In genomic region chr17:59361386-59361785, GRCh38 we compare ENCODE assay signal across 9 cellular contexts. TPM values are rescaled to one million over a fixed set of nuclear protein-coding genes. Genes with fewer than 3 reads are reported as not detected.
DNase-seq lines count a peak whose midpoint lies in the region; ATAC-seq and TF ChIP-seq lines count a peak whose summit lies in the region.
"Had no signal": no experiment of that assay in that cellular context is flagged by ENCODE, and none has a peak within 500 bp of the region (broad histone marks: within the 10 kb centered on the region; RNA-seq: fewer than 3 reads in every experiment).

No MANE protein-coding gene starts in this region.

- no peaks in the 10 kb centered on the region for H3K27me3 ChIP-seq in suprapubic skin

- DNase-seq in activated CD4-positive, alpha-beta T cell treated with anti-CD3 and anti-CD28 coated beads for 48 hours = peak; percentile 46
- no peak for DNase-seq in activated CD4-positive, alpha-beta T cell treated with anti-CD3 and anti-CD28 coated beads, Interleukin-2, amount 50 U/mL, for 1 hour
- DNase-seq in activated CD4-positive, alpha-beta memory T cell treated with anti-CD3 and anti-CD28 coated beads for 36 hours = no peak
- DNase-seq in fibroblast of villous mesenchyme (ENCODE audit: low read depth) = peak; percentile 96
- no peak for DNase-seq in suprapubic skin (ENCODE audit: low spot score in 2 of 2)
- no peak for DNase-seq in HEK293T (ENCODE audit: extremely low spot score)
- DNase-seq: NK-92 treated with Interleukin-12 subunit alpha and Interleukin-12 subunit beta, amount 100 ng/mL, for 24 hours had no signal

- no peak overlapping the region for H3K4me3 ChIP-seq in fibroblast of villous mesenchyme (ENCODE audit: low read depth, low read length)
- no peak overlapping the region for H3K4me3 ChIP-seq in suprapubic skin

- peak overlapping the region; percentile 21 for H3K4me3 Mint-ChIP-seq in activated CD4-positive, alpha-beta memory T cell treated with anti-CD3 and anti-CD28 coated beads for 36 hours

- no peak for TF ChIP-seq EP300 in suprapubic skin (IDR thresholded peaks at IDR 0.05)

- CTCF ChIA-PET in activated CD4-positive, alpha-beta memory T cell treated with anti-CD3 and anti-CD28 coated beads for 36 hours (lab: Charles Lee) = interaction anchor here (0.7 to 2.3 kb wide), 8 partner anchors 29 to 80 kb away, joined by 3 to 18 read pairs (median 7); no protein-coding TSS in a partner anchor
- CTCF ChIA-PET in HEK293T (lab: Yijun Ruan, JAX) = interaction anchor here (0.6 kb wide), 1 partner anchor 109 kb away, joined by 4 read pairs; no protein-coding TSS in a partner anchor

- intact Hi-C loops in activated CD4-positive, alpha-beta memory T cell treated with anti-CD3 and anti-CD28 coated beads for 36 hours (cut with micrococcal nuclease) = loop anchor here (5.0 to 10.0 kb wide), 2 partner anchors 256 to 483 kb away; partner anchors contain the start of gene CLTC

- H3K27me3 Mint-ChIP-seq in activated CD4-positive, alpha-beta memory T cell treated with anti-CD3 and anti-CD28 coated beads for 36 hours = no peaks in the 10 kb centered on the region

- H3K27ac ChIP-seq in suprapubic skin = peak overlapping the region; percentile 55

- POLR2A ChIA-PET in activated CD4-positive, alpha-beta memory T cell treated with anti-CD3 and anti-CD28 coated beads for 36 hours (lab: Charles Lee) = interaction anchor here (0.6 to 2.6 kb wide), 7 partner anchors 19 to 204 kb away, joined by 3 to 20 read pairs (median 5); partner anchors contain the start of gene DHX40
- POLR2A ChIA-PET in HEK293T (lab: Yijun Ruan, JAX) = no interaction called here

- H3K4me1 Mint-ChIP-seq in activated CD4-positive, alpha-beta memory T cell treated with anti-CD3 and anti-CD28 coated beads for 36 hours (ENCODE audit: low read depth) = peaks cover 76% of the 10 kb centered on the region

- peaks cover 6% of the 10 kb centered on the region for H3K9me3 Mint-ChIP-seq in activated CD4-positive, alpha-beta memory T cell treated with anti-CD3 and anti-CD28 coated beads for 36 hours

- peaks cover 6% of the 10 kb centered on the region for H3K36me3 ChIP-seq in suprapubic skin

- TF ChIP-seq POLR2A in suprapubic skin (IDR thresholded peaks at IDR 0.05) = no peak
- no peak for TF ChIP-seq POLR2A in GM18505 (IDR thresholded peaks at IDR 0.05; ENCODE audit: borderline replicate concordance, extremely low read depth, insufficient read depth, insufficient read length)

- peaks cover 10% of the 10 kb centered on the region for H3K36me3 Mint-ChIP-seq in activated CD4-positive, alpha-beta memory T cell treated with anti-CD3 and anti-CD28 coated beads for 36 hours

- peak overlapping the region; percentile 83 for H3K27ac Mint-ChIP-seq in activated CD4-positive, alpha-beta memory T cell treated with anti-CD3 and anti-CD28 coated beads for 36 hours

- TF ChIP-seq CTCF in fibroblast of villous mesenchyme (IDR thresholded peaks at IDR 0.05; ENCODE audit: insufficient read depth, low read depth, low read length) (no peak), suprapubic skin (IDR thresholded peaks at IDR 0.05) (no peak)

- ATAC-seq in GM18505 (IDR thresholded peaks at IDR 0.05; ENCODE audit: unreplicated experiment) = no peak
- no peak for ATAC-seq in HG03159 (IDR thresholded peaks at IDR 0.05; ENCODE audit: unreplicated experiment)

- 39% methylated on average over 3 of the region's 3 CpGs for WGBS in suprapubic skin

- no peaks in the 10 kb centered on the region for H3K9me3 ChIP-seq in suprapubic skin

- peaks cover 73% of the 10 kb centered on the region for H3K4me1 ChIP-seq in suprapubic skin

TF ChIP-seq in HEK293T, 16 proteins besides CTCF, POLR2A, EP300 and RAD21:
- no peak for TF ChIP-seq SP1 (IDR thresholded peaks at IDR 0.05)
- TF ChIP-seq FOXA1 (IDR thresholded peaks at IDR 0.05) = no peak

RNA-seq across cellular contexts. Expression of gene YPEL2, which starts 29.9 kb away (rescaled TPM):
- 1 to 10 TPM; 7.6 to 9.4 TPM for total RNA-seq in activated CD4-positive, alpha-beta memory T cell treated with anti-CD3 and anti-CD28 coated beads for 36 hours
- 7.1 and 7.8 TPM in 2 replicates for total RNA-seq in fibroblast of villous mesenchyme
- 10 to 100 TPM; 16.7 to 33.6 (median 21.3) TPM for total RNA-seq in suprapubic skin

Comparison
In these comparisons a context has a peak if more than half of its experiments do, and no peak if none do; other contexts are left out.
1. DNase-seq: peak in activated CD4-positive, alpha-beta T cell treated with anti-CD3 and anti-CD28 coated beads for 48 hours (single experiment) and fibroblast of villous mesenchyme (single experiment); none in activated CD4-positive, alpha-beta T cell treated with anti-CD3 and anti-CD28 coated beads, Interleukin-2, amount 50 U/mL, for 1 hour (single experiment), activated CD4-positive, alpha-beta memory T cell treated with anti-CD3 and anti-CD28 coated beads for 36 hours (single experiment), suprapubic skin (0 of 2) and HEK293T (single experiment).